ENCODE assay signal across 8 cellular contexts in the genomic region with DNA sequence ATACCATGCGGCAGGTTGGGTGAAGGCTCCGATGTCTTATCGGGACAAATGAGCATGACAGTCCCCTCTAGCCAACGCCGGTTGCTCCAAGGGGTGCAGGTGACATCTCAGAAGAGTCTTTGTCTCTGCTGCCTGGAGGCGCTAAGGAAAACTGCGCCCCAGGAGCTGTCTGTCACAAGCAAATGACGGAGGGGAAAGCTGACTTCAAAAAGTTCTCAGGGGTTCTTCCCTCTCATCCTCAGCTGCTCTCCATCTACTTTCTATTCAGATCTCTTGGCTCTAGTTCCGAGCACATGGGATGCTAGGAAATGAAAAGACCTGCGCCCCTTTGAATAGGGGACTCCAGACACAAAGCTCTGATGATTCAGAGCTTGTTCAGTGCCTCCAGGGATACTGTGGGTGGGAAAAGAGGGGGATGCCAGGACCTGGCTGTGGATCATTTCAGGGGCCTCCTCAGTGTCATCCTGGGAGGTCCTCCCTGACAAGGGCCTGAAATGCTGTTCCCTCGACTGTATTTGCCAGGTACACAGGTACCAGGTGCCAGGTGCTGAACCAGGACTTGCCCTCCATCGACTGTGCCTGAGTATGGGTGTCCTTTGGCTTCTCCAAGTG. TPM values are rescaled to one million over a fixed set of nuclear protein-coding genes. Genes with fewer than 3 reads are reported as not detected.
DNase-seq lines count a peak whose midpoint lies in the region; ATAC-seq and TF ChIP-seq lines count a peak whose summit lies in the region.

No MANE protein-coding gene starts in this region.

- TF ChIP-seq CTCF in AG04449 (IDR thresholded peaks at IDR 0.05; ENCODE audit: insufficient read depth, low read length, missing control alignments), result no peak

- H3K27me3 ChIP-seq in Karpas-422 (ENCODE audit: low read length), result no peaks in the 10 kb centered on the region
- no peaks in the 10 kb centered on the region for H3K27me3 ChIP-seq in mucosa of stomach (ENCODE audit: control insufficient read depth, insufficient read depth, low read length)

- H3K4me1 ChIP-seq in Karpas-422 (ENCODE audit: low read length), result peaks cover 81% of the 10 kb centered on the region
- peaks cover 30% of the 10 kb centered on the region for H3K4me1 ChIP-seq in mucosa of stomach (ENCODE audit: control insufficient read depth, insufficient read depth, low read length)

- H3K36me3 ChIP-seq in Karpas-422 (ENCODE audit: insufficient read depth, low read length) (peaks cover 20% of the 10 kb centered on the region), mucosa of stomach (ENCODE audit: control insufficient read depth, insufficient read depth, low read length) (no peaks in the 10 kb centered on the region)

- peaks cover 3% of the 10 kb centered on the region; the same call in 1 of the 2 replicates for H4K20me1 ChIP-seq in Karpas-422 (ENCODE audit: insufficient read depth, low read depth, low read length)

- H2AFZ ChIP-seq in Karpas-422 (ENCODE audit: low read length), result peak overlapping the region; percentile 42; the same call in 1 of the 2 replicates

- no peak for ATAC-seq in GM19324 (IDR thresholded peaks at IDR 0.05; ENCODE audit: low FRiP score, unreplicated experiment)

- H3K27ac ChIP-seq in Karpas-422 (ENCODE audit: low read length), result peak overlapping the region; percentile 35; the same call in 1 of the 2 replicates

- H3K4me3 ChIP-seq in AG04449 (ENCODE audit: low read depth, low read length), result peak overlapping the region; percentile 54
- peak overlapping the region; percentile 83 for H3K4me3 ChIP-seq in Karpas-422 (ENCODE audit: low read length)
- peak overlapping the region; percentile 14 for H3K4me3 ChIP-seq in mucosa of stomach (ENCODE audit: low read length)

- CTCF ChIA-PET in AG04449 (lab: Yijun Ruan, JAX), result interaction anchor here (0.7 kb wide), 1 partner anchor 42 kb away, joined by 3 read pairs; no protein-coding TSS in a partner anchor

- no peaks in the 10 kb centered on the region for H3K9me2 ChIP-seq in Karpas-422 (replicated peaks; ENCODE audit: insufficient read depth, low read length)

- no peak for DNase-seq in AG04449 (ENCODE audit: low read depth, low spot score)
- DNase-seq in Karpas-422, result no peak
- peak; percentile 3 for DNase-seq in cerebellar cortex (ENCODE audit: low spot score)
- DNase-seq in NCI-H748 treated with DMSO at 0.1 percent for 48 hours (lab: John Stamatoyannopoulos, UW), result no peak
- no peak for DNase-seq in pons (ENCODE audit: low spot score)
- DNase-seq in stimulated activated CD4-positive, alpha-beta T cell treated with anti-CD3 and anti-CD28 coated beads, Interleukin-15, amount 100 ng/mL, for 24 hours, result no peak

- H3K4me2 ChIP-seq in Karpas-422 (ENCODE audit: low read depth, low read length, poor library complexity, severe bottlenecking), result peak overlapping the region; percentile 97

- H3K9me3 ChIP-seq in Karpas-422 (ENCODE audit: low read length) (no peaks in the 10 kb centered on the region), mucosa of stomach (ENCODE audit: control insufficient read depth, low read length) (no peaks in the 10 kb centered on the region)

- H3K79me2 ChIP-seq in Karpas-422 (ENCODE audit: low read length), result peaks cover 40% of the 10 kb centered on the region

- POLR2A ChIA-PET in AG04449 (lab: Yijun Ruan, JAX), result interaction anchor here (0.7 kb wide), 1 partner anchor 197 kb away, joined by 3 read pairs; no protein-coding TSS in a partner anchor

- H3K9ac ChIP-seq in Karpas-422 (ENCODE audit: low read length), result peak overlapping the region; percentile 82
- H3K9ac ChIP-seq in mucosa of stomach (ENCODE audit: low read length), result peak overlapping the region; percentile 69

RNA-seq across cellular contexts. Expression of a gene that starts 0.9 kb away (rescaled TPM):
- total RNA-seq in Karpas-422 (2014; rRNA removed; shearing (Covaris generic); ENCODE audit: low replicate concordance), result 48.5 and 86.6 TPM in 2 replicates

Comparison
In these comparisons a context has a peak if more than half of its experiments do, and no peak if none do; other contexts are left out.
1. H3K4me3 ChIP-seq: peak in every context shown above with its lines; median percentile 83 in Karpas-422; 54 in AG04449; 14 in mucosa of stomach.